ENCODE assay signal across 9 cellular contexts in the genomic region with DNA sequence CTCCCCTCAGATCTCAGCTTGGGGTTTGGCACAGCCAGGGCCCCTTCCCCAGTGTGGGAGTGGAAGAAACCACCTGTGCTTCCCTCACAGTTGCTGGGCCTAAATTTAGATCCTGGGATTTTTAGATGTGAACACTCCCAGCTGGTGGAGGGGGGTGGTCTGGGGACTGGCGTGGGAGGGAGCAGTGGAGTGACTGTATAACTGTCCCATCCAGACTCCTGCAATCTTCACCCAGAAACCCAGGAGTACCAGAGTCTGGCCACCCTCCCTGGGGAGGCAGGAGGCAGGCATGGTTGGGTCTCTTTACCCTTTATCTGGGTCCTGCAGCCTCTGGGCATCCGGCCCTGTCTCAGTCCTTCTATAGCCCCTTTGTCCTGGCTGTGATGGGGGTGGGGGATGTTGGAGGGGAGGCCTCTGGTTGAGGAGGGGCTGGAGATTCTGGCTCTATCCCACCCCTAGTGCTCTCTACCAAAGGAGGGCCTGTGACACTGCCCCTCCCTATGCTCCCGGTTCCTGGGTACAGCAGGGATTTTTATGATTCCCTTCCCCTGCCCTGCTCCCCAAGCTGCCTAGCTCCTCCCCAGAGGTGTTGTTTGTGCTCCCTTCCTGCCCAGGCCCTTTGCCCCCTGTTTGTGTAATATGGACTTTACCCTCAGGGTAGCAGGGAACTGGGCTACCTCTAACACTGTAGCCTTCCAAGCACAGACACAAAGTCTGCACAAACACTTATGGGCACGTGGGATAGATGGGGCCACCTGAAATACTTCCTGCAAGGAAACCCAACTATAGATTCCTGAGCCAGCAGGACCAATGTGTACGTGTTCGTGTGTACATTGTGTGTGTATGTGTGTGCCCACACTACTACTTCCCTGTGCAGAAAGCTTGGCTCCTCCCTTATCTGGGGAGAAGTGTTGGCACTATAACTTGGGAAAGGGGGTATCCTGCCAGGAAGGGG. TPM values are rescaled to one million over a fixed set of nuclear protein-coding genes. Genes with fewer than 3 reads are reported as not detected.
DNase-seq lines count a peak whose midpoint lies in the region; ATAC-seq and TF ChIP-seq lines count a peak whose summit lies in the region.
"Had no signal": no experiment of that assay in that cellular context is flagged by ENCODE, and none has a peak within 500 bp of the region (broad histone marks: within the 10 kb centered on the region; RNA-seq: fewer than 3 reads in every experiment).

No MANE protein-coding gene starts in this region.

- peaks cover 7 to 18% of the 10 kb centered on the region in 2 donors for H3K4me1 Mint-ChIP-seq in stimulated activated naive B cell treated with anti-CD40 and anti-IgM and Interleukin-4, amounts not matched to agents 10 μg/mL and 1 μg/mL and 100 μg/mL, for 72 hours

- H3K27ac Mint-ChIP-seq in stimulated activated naive B cell treated with anti-CD40 and anti-IgM and Interleukin-4, amounts not matched to agents 10 μg/mL and 1 μg/mL and 100 μg/mL, for 72 hours: no peak overlapping the region
- H3K27ac Mint-ChIP-seq: activated CD4-positive, alpha-beta T cell treated with anti-CD3 and anti-CD28 coated beads, Interleukin-2, amount 10 ng/mL, durations not matched to agents 7 days and 5 days had no signal

- no peaks in the 10 kb centered on the region for H3K36me3 Mint-ChIP-seq in stimulated activated naive B cell treated with anti-CD40 and anti-IgM and Interleukin-4, amounts not matched to agents 10 μg/mL and 1 μg/mL and 100 μg/mL, for 72 hours

- peak overlapping the region; percentile 53 to 56 for H3K4me3 Mint-ChIP-seq in stimulated activated naive B cell treated with anti-CD40 and anti-IgM and Interleukin-4, amounts not matched to agents 10 μg/mL and 1 μg/mL and 100 μg/mL, for 72 hours

- intact Hi-C loops in dorsolateral prefrontal cortex (cut with DNase I): loop anchor here (2.0 to 10.0 kb wide), 3 partner anchors 33 to 87 kb away; partner anchors contain the start of gene SUOX (in 1 of the 2)

- H3K27me3 ChIP-seq in dorsolateral prefrontal cortex: peaks cover 0 to 26% (median 0%) of the 10 kb centered on the region in 45 donors

- ATAC-seq in stimulated activated naive B cell treated with anti-CD40 and anti-IgM and Interleukin-4, amounts not matched to agents 10 μg/mL and 1 μg/mL and 100 μg/mL, for 72 hours (replicated peaks): no peak
- ATAC-seq in HG02870 (IDR thresholded peaks at IDR 0.05; ENCODE audit: unreplicated experiment): no peak

- TF ChIP-seq CTCF in dorsolateral prefrontal cortex (IDR thresholded peaks at IDR 0.05 in 54 of 56, conservative IDR thresholded peaks at IDR 0.05 in 2 of 56; ENCODE audit: low read depth in 1 of 56, partially characterized antibody in 56 of 56): peak in 2 of 56 donors; percentile 6 to 11

- H3K27me3 Mint-ChIP-seq in stimulated activated naive B cell treated with anti-CD40 and anti-IgM and Interleukin-4, amounts not matched to agents 10 μg/mL and 1 μg/mL and 100 μg/mL, for 72 hours: peaks cover 26 to 56% of the 10 kb centered on the region in 2 donors

- H3K4me3 ChIP-seq in dorsolateral prefrontal cortex: peak overlapping the region; percentile 22 to 94 (median 73)

- no peaks in the 10 kb centered on the region for H3K9me3 Mint-ChIP-seq in stimulated activated naive B cell treated with anti-CD40 and anti-IgM and Interleukin-4, amounts not matched to agents 10 μg/mL and 1 μg/mL and 100 μg/mL, for 72 hours
- H3K9me3 Mint-ChIP-seq: activated CD4-positive, alpha-beta T cell treated with anti-CD3 and anti-CD28 coated beads, Interleukin-2, amount 10 ng/mL, durations not matched to agents 7 days and 5 days had no signal

- DNase-seq in HuH-7.5 (ENCODE audit: low spot score) (peak; percentile 85), dorsolateral prefrontal cortex (peak in 9 of 10 donors; percentile 42 to 79 (median 67)), medulla oblongata (ENCODE audit: extremely low spot score) (peak; percentile 79), germinal center (ENCODE audit: low spot score) (no peak), DMS 273 (lab: John Stamatoyannopoulos, UW; ENCODE audit: unreplicated experiment) (no peak)
- no peak for DNase-seq in stimulated activated naive B cell treated with anti-CD40 and anti-IgM and Interleukin-4, amounts not matched to agents 10 μg/mL and 1 μg/mL and 100 μg/mL, for 72 hours
- DNase-seq: activated CD4-positive, alpha-beta T cell treated with anti-CD3 and anti-CD28 coated beads, Interleukin-2, amount 10 ng/mL, durations not matched to agents 7 days and 5 days; NCI-H82 had no signal

- H3K27ac ChIP-seq in dorsolateral prefrontal cortex: peak overlapping the region in 58 of 59 donors; percentile 79 to 99 (median 95)

RNA-seq across cellular contexts. Expression of gene ERBB3, which starts 1.7 kb away (rescaled TPM):
- total RNA-seq in dorsolateral prefrontal cortex: 100 to 1,000 TPM in 44 of 120 experiments, 10 to 100 TPM in 76; 13.8 to 301 (median 84.0) TPM

RNA-seq across cellular contexts. Expression of gene PA2G4, which starts 22.7 kb away (rescaled TPM):
- 10 to 100 TPM; 40.1 to 80.6 (median 58.7) TPM for total RNA-seq in dorsolateral prefrontal cortex

RNA-seq across cellular contexts. Expression of gene RPL41, which starts 34.8 kb away (rescaled TPM):
- total RNA-seq in dorsolateral prefrontal cortex: 1,000 to 10,000 TPM in 91 of 120 experiments, 100 to 1,000 TPM in 29; 743 to 1,715 (median 1,080) TPM

RNA-seq across cellular contexts. Expression of gene ZC3H10, which starts 36.4 kb away (rescaled TPM):
- 10 to 100 TPM in 25 of 120 experiments, 1 to 10 TPM in 95; 4.3 to 14.7 (median 8.4) TPM for total RNA-seq in dorsolateral prefrontal cortex

RNA-seq across cellular contexts. Expression of gene RPS26, which starts 40.0 kb away (rescaled TPM):
- total RNA-seq in dorsolateral prefrontal cortex: 10 to 100 TPM in 110 of 120 experiments, 1 to 10 TPM in 10; 6.6 to 65.3 (median 18.5) TPM

Comparison
In these comparisons a context has a peak if more than half of its experiments do, and no peak if none do; other contexts are left out.
1. DNase-seq: peak in HuH-7.5 (single experiment), dorsolateral prefrontal cortex (9 of 10) and medulla oblongata (single experiment); none in stimulated activated naive B cell treated with anti-CD40 and anti-IgM and Interleukin-4, amounts not matched to agents 10 μg/mL and 1 μg/mL and 100 μg/mL, for 72 hours (single experiment), germinal center (single experiment) and DMS 273 (single experiment).